8 cellular contexts compared by ENCODE assay signal in the genomic region with DNA sequence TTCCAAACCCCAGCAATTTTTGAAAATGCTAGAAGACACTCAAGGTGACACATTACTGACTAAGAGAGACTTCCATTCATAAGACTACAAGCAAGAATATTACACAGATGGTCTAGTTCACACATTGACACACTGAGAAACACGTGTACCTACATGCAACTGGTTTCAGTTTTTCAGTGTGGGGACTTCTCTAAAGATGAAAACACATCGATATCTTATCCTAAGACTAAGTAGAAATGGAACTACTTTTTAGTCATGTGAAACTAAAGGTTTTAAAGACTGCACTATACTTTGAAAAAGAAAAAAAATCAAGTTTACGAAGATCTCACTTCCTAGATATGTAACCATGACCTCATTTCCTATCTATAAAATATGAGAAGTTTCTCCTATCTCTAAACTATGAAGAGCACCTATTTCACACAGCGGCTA. TPM values are rescaled to one million over a fixed set of nuclear protein-coding genes. Genes with fewer than 3 reads are reported as not detected.
A peak's percentile ranks its signal among the peaks of the same experiment; 100 is the strongest.
DNase-seq lines count a peak whose midpoint lies in the region; ATAC-seq, FAIRE-seq and TF ChIP-seq lines count a peak whose summit lies in the region.
"Not testable (repeated sequence)": the region's sequence is repeated elsewhere in the genome, so short reads cannot be mapped to it uniquely, and the experiment has no call there.

No MANE protein-coding gene starts in this region.

- not testable (repeated sequence) for H3K36me3 Mint-ChIP-seq in activated CD8-positive, alpha-beta T cell treated with anti-CD3 and anti-CD28 coated beads, Interleukin-2, amount 10 ng/mL, durations not matched to agents 7 days and 5 days (ENCODE audit: low read depth); memory B cell

- not testable (repeated sequence) for H3K4me1 Mint-ChIP-seq in activated CD8-positive, alpha-beta T cell treated with anti-CD3 and anti-CD28 coated beads, Interleukin-2, amount 10 ng/mL, durations not matched to agents 7 days and 5 days (ENCODE audit: low read depth); memory B cell

- ATAC-seq in GM18907 (IDR thresholded peaks at IDR 0.05; ENCODE audit: unreplicated experiment) (peak; percentile 55), GM19467 (IDR thresholded peaks at IDR 0.05; ENCODE audit: unreplicated experiment) (peak; percentile 37), GM21825 (IDR thresholded peaks at IDR 0.05; ENCODE audit: unreplicated experiment) (peak; percentile 60), HG03025 (IDR thresholded peaks at IDR 0.05; ENCODE audit: low FRiP score, unreplicated experiment) (peak; percentile 71), HG03432 (IDR thresholded peaks at IDR 0.05; ENCODE audit: unreplicated experiment) (peak; percentile 74), memory B cell (ENCODE audit: low read depth) (peak; percentile 29)
- ATAC-seq in activated CD8-positive, alpha-beta T cell treated with anti-CD3 and anti-CD28 coated beads, Interleukin-2, amount 10 ng/mL, durations not matched to agents 7 days and 5 days, result peak; percentile 30

- not testable (repeated sequence) for TF ChIP-seq POLR2A in GM12892 (IDR thresholded peaks at IDR 0.05; ENCODE audit: low read depth, low read length)

- POLR2A ChIA-PET in activated CD8-positive, alpha-beta T cell treated with anti-CD3 and anti-CD28 coated beads, Interleukin-2, amount 10 ng/mL, durations not matched to agents 7 days and 5 days (lab: Charles Lee), result not testable (repeated sequence)

- H3K27me3 Mint-ChIP-seq in activated CD8-positive, alpha-beta T cell treated with anti-CD3 and anti-CD28 coated beads, Interleukin-2, amount 10 ng/mL, durations not matched to agents 7 days and 5 days (ENCODE audit: low read depth); memory B cell: not testable (repeated sequence)

- FAIRE-seq in GM12892 (lab: Jason Lieb, UNC), result peak; percentile 38

- CTCF ChIA-PET in activated CD8-positive, alpha-beta T cell treated with anti-CD3 and anti-CD28 coated beads, Interleukin-2, amount 10 ng/mL, durations not matched to agents 7 days and 5 days (lab: Charles Lee), result not testable (repeated sequence)

- not testable (repeated sequence) for H3K9me3 Mint-ChIP-seq in activated CD8-positive, alpha-beta T cell treated with anti-CD3 and anti-CD28 coated beads, Interleukin-2, amount 10 ng/mL, durations not matched to agents 7 days and 5 days (ENCODE audit: insufficient read depth); memory B cell

- not testable (repeated sequence) for H3K27ac Mint-ChIP-seq in activated CD8-positive, alpha-beta T cell treated with anti-CD3 and anti-CD28 coated beads, Interleukin-2, amount 10 ng/mL, durations not matched to agents 7 days and 5 days; memory B cell

- H3K4me3 Mint-ChIP-seq in activated CD8-positive, alpha-beta T cell treated with anti-CD3 and anti-CD28 coated beads, Interleukin-2, amount 10 ng/mL, durations not matched to agents 7 days and 5 days; memory B cell: not testable (repeated sequence)

- not testable (repeated sequence) for DNase-seq in GM12892 (ENCODE audit: insufficient read length); activated CD8-positive, alpha-beta T cell treated with anti-CD3 and anti-CD28 coated beads, Interleukin-2, amount 10 ng/mL, durations not matched to agents 7 days and 5 days; memory B cell (ENCODE audit: low spot score in 2 of 2)

RNA-seq across cellular contexts. Expression of a gene that starts 34.1 kb away (rescaled TPM):
- polyA plus RNA-seq in GM12892 (2012; ENCODE audit: missing spikeins), result 177 TPM
- total RNA-seq in activated CD8-positive, alpha-beta T cell treated with anti-CD3 and anti-CD28 coated beads, Interleukin-2, amount 10 ng/mL, durations not matched to agents 7 days and 5 days, result 100 to 1,000 TPM; 189 to 191 TPM
